In genomic region chr3:143110371-143110770, GRCh38 we compare ENCODE assay signal across 27 cellular contexts.
"Had no signal": no experiment of that assay in that cellular context is flagged by ENCODE, and none has a peak within 500 bp of the region (broad histone marks: within the 10 kb centered on the region; RNA-seq: fewer than 3 reads in every experiment).

No MANE protein-coding gene starts in this region.

- H3K27ac ChIP-seq: colonic mucosa, coronary artery, dorsolateral prefrontal cortex, epithelial cell of prostate, esophagus muscularis mucosa, esophagus squamous epithelium, foreskin keratinocyte, gastrocnemius medialis, gastroesophageal sphincter, heart left ventricle, heart right ventricle had no signal

- H3K4me3 ChIP-seq: colonic mucosa, coronary artery, dorsolateral prefrontal cortex, esophagus muscularis mucosa, esophagus squamous epithelium, gastrocnemius medialis, gastroesophageal sphincter, heart left ventricle, heart right ventricle had no signal

- H3K36me3 ChIP-seq: colonic mucosa, esophagus muscularis mucosa, esophagus squamous epithelium, gastrocnemius medialis, gastroesophageal sphincter, heart left ventricle, heart right ventricle had no signal

- H3K27me3 ChIP-seq: colonic mucosa, dorsolateral prefrontal cortex, esophagus muscularis mucosa, gastrocnemius medialis, gastroesophageal sphincter, heart left ventricle had no signal

- H3K4me1 ChIP-seq: colonic mucosa, esophagus muscularis mucosa, esophagus squamous epithelium, foreskin keratinocyte, gastrocnemius medialis, gastroesophageal sphincter, heart left ventricle, heart right ventricle had no signal

- H3K9me3 ChIP-seq: colonic mucosa, gastrocnemius medialis had no signal

- FAIRE-seq: colon, endometrium, endothelial cell of umbilical vein had no signal

- ATAC-seq: effector memory CD8-positive, alpha-beta T cell; esophagus mucosa; foreskin keratinocyte; gastrocnemius medialis; gastroesophageal sphincter; heart left ventricle; heart right ventricle had no signal

- DNase-seq: colonic mucosa; cortex of kidney; dermis blood vessel endothelial cell; dorsolateral prefrontal cortex; effector CD4-positive, alpha-beta T cell; effector CD8-positive, alpha-beta T cell; effector memory CD4-positive, alpha-beta T cell; effector memory CD8-positive, alpha-beta T cell; endodermal cell; erythroblast; esophagus squamous epithelium; foreskin fibroblast; foreskin keratinocyte; foreskin melanocyte; gastrocnemius medialis; glutamatergic neuron; head of caudate nucleus; heart left ventricle; heart right ventricle had no signal
